17 cellular contexts compared by ENCODE assay signal in the genomic region with DNA sequence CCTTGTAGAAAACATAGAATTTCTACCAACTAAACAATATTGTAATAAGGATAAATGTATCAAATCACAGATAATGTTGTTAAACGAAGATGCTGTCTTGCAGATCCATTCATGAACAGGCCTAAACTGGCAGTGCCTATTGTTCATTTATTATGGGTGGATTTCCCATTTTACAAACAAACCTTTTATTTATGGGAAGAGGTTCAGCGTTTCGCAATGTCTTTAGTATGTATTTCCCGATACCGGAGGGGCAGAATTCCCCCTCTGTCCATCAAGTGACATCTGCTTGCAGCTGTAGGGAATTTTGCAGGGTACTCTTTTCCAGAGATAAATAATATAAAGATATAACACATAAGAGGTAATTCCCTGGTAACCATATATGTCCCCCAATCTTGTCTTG.
"Had no signal": no experiment of that assay in that cellular context is flagged by ENCODE, and none has a peak within 500 bp of the region (broad histone marks: within the 10 kb centered on the region; RNA-seq: fewer than 3 reads in every experiment).

No MANE protein-coding gene starts in this region.

- DNase-seq: Karpas-422, KG1, MG63, NCI-H1092 treated with DMSO at 0.1 percent for 48 hours, NCI-H1436, NCI-H187, NCI-H2029, NCI-H2081 treated with DMSO at 0.1 percent for 48 hours, NCI-H2227 treated with DMSO at 0.1 percent for 48 hours, NCI-H524, NCI-H526 treated with DMSO at 0.1 percent for 48 hours, NCI-H774, PC-3, SHP77 had no signal

- H3K36me3 ChIP-seq: MG63 had no signal

- H3K9me3 ChIP-seq: MG63 had no signal

- ATAC-seq: Panc1, PC-3, SK-N-SH treated with all-trans-retinoic acid at 6 μM for 48 hours had no signal

- H3K27ac ChIP-seq: RWPE1 had no signal

- H3K27me3 ChIP-seq: MG63 had no signal

- H3K4me3 ChIP-seq: MG63 had no signal
